13 cellular contexts compared by ENCODE assay signal in genomic region chr10:80518143-80518806, GRCh38. TPM values are rescaled to one million over a fixed set of nuclear protein-coding genes. Genes with fewer than 3 reads are reported as not detected.
A peak's percentile ranks its signal among the peaks of the same experiment; 100 is the strongest.
DNase-seq lines count a peak whose midpoint lies in the region; ATAC-seq and TF ChIP-seq lines count a peak whose summit lies in the region.
"Had no signal": no experiment of that assay in that cellular context is flagged by ENCODE, and none has a peak within 500 bp of the region (broad histone marks: within the 10 kb centered on the region; RNA-seq: fewer than 3 reads in every experiment).

No MANE protein-coding gene starts in this region.

- no peaks in the 10 kb centered on the region for H3K9me2 ChIP-seq in SK-N-SH

- intact Hi-C loops in Caco-2 (cut with micrococcal nuclease; ENCODE audit: unreplicated experiment): no loop called here
- intact Hi-C loops in testis (cut with DNase I; ENCODE audit: low total_unique reads): no loop called here

- no peak for TF ChIP-seq POLR2A in testis (IDR thresholded peaks at IDR 0.05)

- DNase-seq in Caco-2: no peak
- no peak for DNase-seq in activated naive CD4-positive, alpha-beta T cell treated with anti-CD3 and anti-CD28 coated beads, Interleukin-2, amount 50 U/mL, for 72 hours (ENCODE audit: low spot score in 2 of 2)
- DNase-seq in osteoblast (ENCODE audit: insufficient read length, low spot score, missing footprints): peak; percentile 52
- DNase-seq in dedifferentiated amniotic fluid mesenchymal stem cell (ENCODE audit: extremely low spot score): no peak
- DNase-seq in testis: no peak
- DNase-seq in SK-N-SH: no peak
- DNase-seq: DMS53, NCI-H446, trophoblast cell had no signal

- no peak overlapping the region for H3K4me3 Mint-ChIP-seq in Caco-2 (ENCODE audit: unreplicated experiment)

- ATAC-seq in GM21529 (IDR thresholded peaks at IDR 0.05; ENCODE audit: unreplicated experiment): peak; percentile 39
- ATAC-seq in activated naive CD4-positive, alpha-beta T cell treated with anti-CD3 and anti-CD28 coated beads, Interleukin-2, amount 50 U/mL, for 72 hours: no peak
- no peak for ATAC-seq in GM18502 (IDR thresholded peaks at IDR 0.05; ENCODE audit: poor library complexity, unreplicated experiment)
- ATAC-seq: gastroesophageal sphincter had no signal

- peaks cover 96% of the 10 kb centered on the region for H3K36me3 Mint-ChIP-seq in Caco-2 (ENCODE audit: insufficient read depth, unreplicated experiment)
- H3K36me3 Mint-ChIP-seq in activated naive CD4-positive, alpha-beta T cell treated with anti-CD3 and anti-CD28 coated beads, Interleukin-2, amount 50 U/mL, for 72 hours: no peaks in the 10 kb centered on the region

- peaks cover 14% of the 10 kb centered on the region for H3K36me3 ChIP-seq in Caco-2 (ENCODE audit: control insufficient read depth, insufficient read depth, low read length)
- H3K36me3 ChIP-seq in osteoblast (ENCODE audit: insufficient read depth, low read length): peaks cover 18% of the 10 kb centered on the region
- no peaks in the 10 kb centered on the region for H3K36me3 ChIP-seq in testis (ENCODE audit: low read depth, missing control alignments)
- peaks cover 24 to 65% of the 10 kb centered on the region in 2 experiments for H3K36me3 ChIP-seq in SK-N-SH (replicated peaks in 1 of 2; ENCODE audit: control insufficient read depth in 1 of 2, insufficient read depth in 2 of 2, low read length in 1 of 2)

- TF ChIP-seq RAD21 in SK-N-SH (IDR thresholded peaks at IDR 0.05; ENCODE audit: low read length): no peak

- TF ChIP-seq EP300 in SK-N-SH (IDR thresholded peaks at IDR 0.05; ENCODE audit: borderline replicate concordance in 1 of 2, low read depth in 1 of 2, low read length in 1 of 2): no peak

- POLR2A ChIA-PET in Caco-2 (lab: Charles Lee): no interaction called here
- POLR2A ChIA-PET in SK-N-SH (lab: Yijun Ruan, JAX): no interaction called here

- no peaks in the 10 kb centered on the region for H3K9me3 ChIP-seq in Caco-2
- no peaks in the 10 kb centered on the region for H3K9me3 ChIP-seq in osteoblast (ENCODE audit: low read depth, low read length)
- no peaks in the 10 kb centered on the region for H3K9me3 ChIP-seq in testis
- H3K9me3 ChIP-seq in SK-N-SH: no peaks in the 10 kb centered on the region
- H3K9me3 ChIP-seq: gastroesophageal sphincter had no signal

- H3K4me2 ChIP-seq in osteoblast (ENCODE audit: insufficient read depth, low read length): no peak overlapping the region
- H3K4me2 ChIP-seq in SK-N-SH: no peak overlapping the region

- H3F3A ChIP-seq in SK-N-SH (replicated peaks; ENCODE audit: insufficient read depth): no peaks in the 10 kb centered on the region

- no peaks in the 10 kb centered on the region for H3K27me3 ChIP-seq in Caco-2 (replicated peaks; ENCODE audit: control insufficient read depth, insufficient read depth, low read length)
- H3K27me3 ChIP-seq in osteoblast (ENCODE audit: insufficient read depth, low read length): no peaks in the 10 kb centered on the region
- no peaks in the 10 kb centered on the region for H3K27me3 ChIP-seq in testis
- no peaks in the 10 kb centered on the region for H3K27me3 ChIP-seq in SK-N-SH (ENCODE audit: insufficient read depth)
- H3K27me3 ChIP-seq: gastroesophageal sphincter had no signal

- H3K4me1 Mint-ChIP-seq in Caco-2 (ENCODE audit: low read depth, unreplicated experiment): peaks cover 6% of the 10 kb centered on the region

- H3K27me3 Mint-ChIP-seq in Caco-2 (ENCODE audit: insufficient read depth, unreplicated experiment): no peaks in the 10 kb centered on the region

- no TSS peak for BruUV-seq in Caco-2 (replicated peaks; lab: Mats Ljungman, UMichigan)

- no peak overlapping the region for H3K9ac ChIP-seq in SK-N-SH

- CTCF ChIA-PET in Caco-2 (lab: Charles Lee): no interaction called here
- CTCF ChIA-PET in SK-N-SH (lab: Yijun Ruan, JAX): interaction anchor here (1.1 kb wide), 1 partner anchor 13 kb away, joined by 3 read pairs; no protein-coding TSS in a partner anchor

- H4K20me1 ChIP-seq in osteoblast (ENCODE audit: insufficient read depth, low read length) (no peaks in the 10 kb centered on the region), SK-N-SH (ENCODE audit: insufficient read depth) (no peaks in the 10 kb centered on the region)

- no peaks in the 10 kb centered on the region for H3K9me3 Mint-ChIP-seq in Caco-2 (ENCODE audit: unreplicated experiment)
- H3K9me3 Mint-ChIP-seq in activated naive CD4-positive, alpha-beta T cell treated with anti-CD3 and anti-CD28 coated beads, Interleukin-2, amount 50 U/mL, for 72 hours: no peaks in the 10 kb centered on the region

- H3K4me3 ChIP-seq in Caco-2 (ENCODE audit: low read depth, low read length) (no peak overlapping the region), osteoblast (ENCODE audit: insufficient read depth, low read length) (no peak overlapping the region), testis (no peak overlapping the region), SK-N-SH (ENCODE audit: low read depth in 2 of 2, low read length in 1 of 2) (no peak overlapping the region)
- H3K4me3 ChIP-seq: gastroesophageal sphincter had no signal

- H3K27ac ChIP-seq in osteoblast (ENCODE audit: low read depth, low read length): no peak overlapping the region
- H3K27ac ChIP-seq in testis: no peak overlapping the region
- no peak overlapping the region for H3K27ac ChIP-seq in SK-N-SH (ENCODE audit: low read depth in 2 of 2, low read length in 1 of 2)

- WGBS in testis, 2 donors: 90 to 94% methylated on average over 7 to 17 of the region's 17 CpGs
- WGBS in SK-N-SH (ENCODE audit: low lambda C conversion rate): 80% methylated on average over 8 of the region's 17 CpGs

- H2AFZ ChIP-seq in osteoblast (ENCODE audit: low read length) (no peak overlapping the region), SK-N-SH (ENCODE audit: low read depth) (no peak overlapping the region)

- H3K79me2 ChIP-seq in osteoblast (ENCODE audit: insufficient read depth, low read length) (no peaks in the 10 kb centered on the region), SK-N-SH (ENCODE audit: insufficient read depth) (no peaks in the 10 kb centered on the region)

- H3K4me1 ChIP-seq in Caco-2: no peaks in the 10 kb centered on the region
- H3K4me1 ChIP-seq in osteoblast (ENCODE audit: insufficient read depth, low read length): no peaks in the 10 kb centered on the region
- H3K4me1 ChIP-seq in testis: no peaks in the 10 kb centered on the region
- no peaks in the 10 kb centered on the region for H3K4me1 ChIP-seq in SK-N-SH (ENCODE audit: control insufficient read depth in 1 of 2, insufficient read depth in 2 of 2, low read depth in 1 of 2, low read length in 1 of 2)

- H3K27ac Mint-ChIP-seq in Caco-2 (ENCODE audit: unreplicated experiment): peak overlapping the region; percentile 54
- H3K27ac Mint-ChIP-seq in activated naive CD4-positive, alpha-beta T cell treated with anti-CD3 and anti-CD28 coated beads, Interleukin-2, amount 50 U/mL, for 72 hours: peak overlapping the region; percentile 75 to 81

- TF ChIP-seq CTCF in Caco-2 (IDR thresholded peaks at IDR 0.05; ENCODE audit: insufficient read depth in 1 of 2, low read depth in 1 of 2, low read length in 1 of 2, severe bottlenecking in 1 of 2, unreplicated experiment in 1 of 2): no peak
- no peak for TF ChIP-seq CTCF in osteoblast (IDR thresholded peaks at IDR 0.05; ENCODE audit: extremely low read depth, low read depth, low read length)
- TF ChIP-seq CTCF in testis (IDR thresholded peaks at IDR 0.05): no peak
- TF ChIP-seq CTCF in SK-N-SH (IDR thresholded peaks at IDR 0.05): no peak

TF ChIP-seq in SK-N-SH, 30 proteins besides CTCF, POLR2A, EP300 and RAD21 (continues in another document):
- TF ChIP-seq RXRA (IDR thresholded peaks at IDR 0.05; ENCODE audit: borderline replicate concordance, low read depth) (no peak), GATA2 (CRISPR knock-in tag; IDR thresholded peaks at IDR 0.05) (no peak), USF1 (IDR thresholded peaks at IDR 0.05; ENCODE audit: borderline replicate concordance, low read depth) (no peak), YY1 (IDR thresholded peaks at IDR 0.05; ENCODE audit: low read depth) (no peak), USF2 (IDR thresholded peaks at IDR 0.05; ENCODE audit: borderline replicate concordance, low read depth, low read length) (no peak), SMC3 (IDR thresholded peaks at IDR 0.05; ENCODE audit: low read depth, low read length) (no peak), SIN3A (IDR thresholded peaks at IDR 0.05; ENCODE audit: borderline replicate concordance, low read depth, low read length) (no peak), MEF2A (IDR thresholded peaks at IDR 0.05; ENCODE audit: borderline replicate concordance, low read depth) (no peak)

RNA-seq across cellular contexts. Expression of gene SH2D4B, which starts 19.4 kb away (rescaled TPM):
- total RNA-seq in Caco-2 (2022) (0.09 and 0.23 TPM in 2 replicates), osteoblast (under 0.01 TPM in 1 of 2 replicates, not detected in the other), testis (1 to 10 TPM in 1 of 2 donors, under 1 TPM in 1; 0.55 to 1.1 TPM)
- under 1 TPM in 1 of 2 donors, not detected in 1; 0.14 TPM for total RNA-seq in activated naive CD4-positive, alpha-beta T cell treated with anti-CD3 and anti-CD28 coated beads, Interleukin-2, amount 50 U/mL, for 72 hours
- polyA plus RNA-seq in testis (ENCODE audit: insufficient read depth, low read depth, low replicate concordance) (0.22 TPM), SK-N-SH (2012; rRNA removed) (not detected in 2 replicates)
- not detected in 2 replicates for polyA plus RNA-seq in SK-N-SH (2012; cell fraction: cytosol; rRNA removed)
- polyA plus RNA-seq in SK-N-SH (2012; cell fraction: nucleus; rRNA removed): not detected in 2 replicates
- total RNA-seq: cardiac septum, gastroesophageal sphincter had no signal
